ENCODE assay signal across 14 cellular contexts in the genomic region with DNA sequence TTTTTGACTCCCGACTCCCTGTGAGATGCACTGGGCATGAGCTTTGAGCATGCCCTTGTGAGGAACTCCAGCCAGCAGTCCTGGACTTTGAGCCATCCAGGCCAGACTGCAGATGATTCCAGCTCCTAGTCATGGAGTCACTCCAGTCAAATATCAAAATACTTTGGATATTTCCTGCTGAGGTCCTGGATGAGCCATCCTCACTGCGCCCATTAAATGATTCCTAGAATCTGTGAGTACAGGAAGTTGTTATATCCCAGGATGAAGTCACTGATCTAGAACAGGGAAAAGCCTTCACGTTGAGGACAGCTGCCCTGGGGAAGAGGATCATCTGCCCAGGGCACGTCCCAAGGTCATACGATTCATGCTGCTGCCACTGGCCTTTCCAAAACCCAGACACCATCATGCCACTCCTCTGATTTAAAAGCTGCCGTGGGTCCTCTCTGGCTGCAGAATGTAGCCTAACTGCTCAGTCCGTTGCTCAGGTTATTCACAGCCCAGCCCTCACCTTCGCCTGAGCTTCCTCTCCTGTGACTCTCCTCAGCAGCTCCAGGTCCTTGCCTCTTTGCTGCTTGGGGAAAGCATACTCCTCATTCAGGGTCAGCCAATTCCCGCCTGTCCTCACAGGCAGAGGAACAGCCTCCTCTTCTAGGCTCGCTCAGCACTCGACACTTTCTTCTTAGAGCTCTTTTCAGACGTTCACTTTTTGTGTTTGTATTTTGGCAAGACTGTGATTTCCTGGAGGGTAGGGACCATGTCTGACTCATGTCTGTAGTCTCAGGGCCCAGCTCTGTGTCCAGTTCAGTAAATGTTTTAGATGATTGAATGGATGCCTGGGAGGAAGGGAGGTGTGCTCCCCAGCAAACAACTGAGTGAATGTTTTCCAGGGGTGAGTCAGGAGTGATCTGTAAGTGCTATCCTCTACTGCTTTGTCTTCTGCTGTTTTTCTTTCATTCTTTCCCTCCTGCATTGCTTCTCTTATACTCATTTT.
A peak's percentile ranks its signal among the peaks of the same experiment; 100 is the strongest.
DNase-seq lines count a peak whose midpoint lies in the region; ATAC-seq, FAIRE-seq and TF ChIP-seq lines count a peak whose summit lies in the region.
"Had no signal": no experiment of that assay in that cellular context is flagged by ENCODE, and none has a peak within 500 bp of the region (broad histone marks: within the 10 kb centered on the region; RNA-seq: fewer than 3 reads in every experiment).

No MANE protein-coding gene starts in this region.

- no peaks in the 10 kb centered on the region for H3K9me3 Mint-ChIP-seq in activated T-helper 17 cell treated with anti-CD3 and anti-CD28 coated beads, Interleukin-2, amount 50 U/mL, for 72 hours
- H3K9me3 Mint-ChIP-seq: stimulated activated naive CD8-positive, alpha-beta T cell treated with anti-CD3 and anti-CD28 coated beads, Interleukin-15, amount 100 ng/mL, for 72 hours had no signal

- no peak overlapping the region for H3K27ac Mint-ChIP-seq in activated T-helper 17 cell treated with anti-CD3 and anti-CD28 coated beads, Interleukin-2, amount 50 U/mL, for 72 hours

- CTCF ChIA-PET in A549 (lab: Yijun Ruan, JAX) (interaction anchor here (0.8 to 1.3 kb wide), 5 partner anchors 11 to 79 kb away, joined by 3 to 4 read pairs (median 3); no protein-coding TSS in a partner anchor), A673 (lab: Charles Lee) (no interaction called here)

- H3K27ac ChIP-seq in A549 (peak overlapping the region; percentile 58 to 81), right lobe of liver (no peak overlapping the region), A673 (ENCODE audit: low read depth, low read length, poor library complexity, severe bottlenecking) (no peak overlapping the region)

- H3K4me1 ChIP-seq in A549 (peaks cover 30% of the 10 kb centered on the region), right lobe of liver (no peaks in the 10 kb centered on the region), A673 (ENCODE audit: insufficient read depth, low read length, poor library complexity, severe bottlenecking) (no peaks in the 10 kb centered on the region)

- H3K4me3 ChIP-seq in A549 (no peak overlapping the region), cardiac fibroblast (replicated peaks in 1 of 2; ENCODE audit: low read depth in 2 of 2, low read length in 2 of 2) (no peak overlapping the region), right lobe of liver (no peak overlapping the region), A673 (ENCODE audit: low read depth, low read length, poor library complexity, severe bottlenecking) (no peak overlapping the region)

- TF ChIP-seq CTCF in A549 (IDR thresholded peaks at IDR 0.05) (no peak), cardiac fibroblast (IDR thresholded peaks at IDR 0.05; ENCODE audit: low read depth, low read length) (no peak), right lobe of liver (IDR thresholded peaks at IDR 0.05) (no peak), A673 (conservative IDR thresholded peaks at IDR 0.05; ENCODE audit: low read depth, low read length) (no peak)

- 28% methylated on average over 12 of the region's 12 CpGs for WGBS in A549 (ENCODE audit: missing lambda C conversion rate)
- 43% methylated on average over 7 of the region's 12 CpGs for WGBS in right lobe of liver (ENCODE audit: insufficient coverage, low coverage, low lambda C conversion rate, missing lambda C conversion rate)

- no peak for TF ChIP-seq EP300 in A549 (IDR thresholded peaks at IDR 0.05)

- H3K27me3 Mint-ChIP-seq in activated T-helper 17 cell treated with anti-CD3 and anti-CD28 coated beads, Interleukin-2, amount 50 U/mL, for 72 hours = peaks cover 17% of the 10 kb centered on the region
- H3K27me3 Mint-ChIP-seq: stimulated activated naive CD8-positive, alpha-beta T cell treated with anti-CD3 and anti-CD28 coated beads, Interleukin-15, amount 100 ng/mL, for 72 hours had no signal

- POLR2A ChIA-PET in A549 (lab: Yijun Ruan, JAX) (no interaction called here), A673 (lab: Charles Lee; ENCODE audit: low non-redundant PET) (interaction anchor here (0.6 kb wide), 1 partner anchor 59 kb away, joined by 4 read pairs; no protein-coding TSS in a partner anchor)

- ATAC-seq in A549 = peak; percentile 79 to 88
- ATAC-seq in right lobe of liver = peak; percentile 64 to 84 (median 78)
- no peak for ATAC-seq in HG03439 (IDR thresholded peaks at IDR 0.05; ENCODE audit: unreplicated experiment)
- ATAC-seq in activated T-helper 17 cell treated with anti-CD3 and anti-CD28 coated beads, Interleukin-2, amount 50 U/mL, for 72 hours (replicated peaks) = no peak
- ATAC-seq: stimulated activated naive CD8-positive, alpha-beta T cell treated with anti-CD3 and anti-CD28 coated beads, Interleukin-15, amount 100 ng/mL, for 72 hours had no signal

- H3K36me3 ChIP-seq in right lobe of liver (no peaks in the 10 kb centered on the region), A673 (ENCODE audit: insufficient read depth, low read length, poor library complexity, severe bottlenecking) (no peaks in the 10 kb centered on the region)

- no peak overlapping the region for H3K4me3 Mint-ChIP-seq in activated T-helper 17 cell treated with anti-CD3 and anti-CD28 coated beads, Interleukin-2, amount 50 U/mL, for 72 hours
- H3K4me3 Mint-ChIP-seq: stimulated activated naive CD8-positive, alpha-beta T cell treated with anti-CD3 and anti-CD28 coated beads, Interleukin-15, amount 100 ng/mL, for 72 hours had no signal

- no peaks in the 10 kb centered on the region for H3K36me3 Mint-ChIP-seq in activated T-helper 17 cell treated with anti-CD3 and anti-CD28 coated beads, Interleukin-2, amount 50 U/mL, for 72 hours (ENCODE audit: low read depth)

- FAIRE-seq in A549 (lab: Jason Lieb, UNC) = no peak
- FAIRE-seq: kidney had no signal

- no TSS peak for BruUV-seq in A673 (replicated peaks; lab: Mats Ljungman, UMichigan)

- H3K4me1 Mint-ChIP-seq in activated T-helper 17 cell treated with anti-CD3 and anti-CD28 coated beads, Interleukin-2, amount 50 U/mL, for 72 hours = no peaks in the 10 kb centered on the region
- H3K4me1 Mint-ChIP-seq: stimulated activated naive CD8-positive, alpha-beta T cell treated with anti-CD3 and anti-CD28 coated beads, Interleukin-15, amount 100 ng/mL, for 72 hours had no signal

- DNase-seq in A549 (ENCODE audit: low read depth in 1 of 2, low spot score in 1 of 2) = peak; percentile 10 to 61
- DNase-seq in HT1080 (ENCODE audit: low read depth) = peak; percentile 92
- DNase-seq in cardiac fibroblast (ENCODE audit: low read depth in 2 of 2) = peak; percentile 6 to 34
- DNase-seq in right lobe of liver = peak in 2 of 3 donors; percentile 30 to 62
- DNase-seq in SKM-1 treated with dmso at 0.1 percent for 144 hours (lab: John Stamatoyannopoulos, UW; ENCODE audit: unreplicated experiment) = no peak
- DNase-seq in A673 (ENCODE audit: low spot score) = no peak
- DNase-seq: activated CD8-positive, alpha-beta memory T cell treated with anti-CD3 and anti-CD28 coated beads, Interleukin-2, amount 50 U/mL, for 4 hours; GF-D8; kidney; nucleus accumbens; OCI-M1; stimulated activated naive CD8-positive, alpha-beta T cell treated with anti-CD3 and anti-CD28 coated beads, Interleukin-15, amount 100 ng/mL, for 72 hours had no signal

- intact Hi-C loops in right lobe of liver (cut with DNase I) = no loop called here
- intact Hi-C loops in A673 (cut with micrococcal nuclease; ENCODE audit: unreplicated experiment) = no loop called here

- no peak for TF ChIP-seq RAD21 in A549 (conservative IDR thresholded peaks at IDR 0.05 in 1 of 2, IDR thresholded peaks at IDR 0.05 in 1 of 2)

- H3K27me3 ChIP-seq in right lobe of liver (no peaks in the 10 kb centered on the region), A673 (replicated peaks; ENCODE audit: insufficient read depth, low read depth, low read length, poor library complexity) (peaks cover 21% of the 10 kb centered on the region)

- TF ChIP-seq POLR2A in A549 (IDR thresholded peaks at IDR 0.05; ENCODE audit: low read length) = no peak
- no peak for TF ChIP-seq POLR2A in right lobe of liver (IDR thresholded peaks at IDR 0.05)

- H3K9me3 ChIP-seq in A549 (no peaks in the 10 kb centered on the region), right lobe of liver (no peaks in the 10 kb centered on the region), A673 (ENCODE audit: low read depth, low read length, poor library complexity, severe bottlenecking) (no peaks in the 10 kb centered on the region)

- peak overlapping the region; percentile 79 for H3K4me2 ChIP-seq in A549

TF ChIP-seq in A549, 52 proteins besides CTCF, POLR2A, EP300 and RAD21:
- TF ChIP-seq, protein P1, sequence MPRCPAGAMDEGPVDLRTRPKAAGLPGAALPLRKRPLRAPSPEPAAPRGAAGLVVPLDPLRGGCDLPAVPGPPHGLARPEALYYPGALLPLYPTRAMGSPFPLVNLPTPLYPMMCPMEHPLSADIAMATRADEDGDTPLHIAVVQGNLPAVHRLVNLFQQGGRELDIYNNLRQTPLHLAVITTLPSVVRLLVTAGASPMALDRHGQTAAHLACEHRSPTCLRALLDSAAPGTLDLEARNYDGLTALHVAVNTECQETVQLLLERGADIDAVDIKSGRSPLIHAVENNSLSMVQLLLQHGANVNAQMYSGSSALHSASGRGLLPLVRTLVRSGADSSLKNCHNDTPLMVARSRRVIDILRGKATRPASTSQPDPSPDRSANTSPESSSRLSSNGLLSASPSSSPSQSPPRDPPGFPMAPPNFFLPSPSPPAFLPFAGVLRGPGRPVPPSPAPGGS (IDR thresholded peaks at IDR 0.05) = no peak
- TF ChIP-seq FOSL2 (IDR thresholded peaks at IDR 0.05) = no peak
- peak; percentile 23; the same call in 1 of the 2 replicates for TF ChIP-seq FOSL2 (CRISPR knock-in tag; IDR thresholded peaks at IDR 0.05)
TF ChIP-seq in A549: peak in this region for 1.

Comparison
In these comparisons a context has a peak if more than half of its experiments do, and no peak if none do; other contexts are left out.
1. ATAC-seq: peak in A549 (2 of 2) and right lobe of liver (4 of 4); none in HG03439 (single experiment) and activated T-helper 17 cell treated with anti-CD3 and anti-CD28 coated beads, Interleukin-2, amount 50 U/mL, for 72 hours (single experiment).
2. DNase-seq: peak in A549 (2 of 2), HT1080 (single experiment), cardiac fibroblast (2 of 2) and right lobe of liver (2 of 3); none in SKM-1 treated with dmso at 0.1 percent for 144 hours (single experiment) and A673 (single experiment).
3. H3K27ac ChIP-seq: peak in A549 (2 of 2); none in right lobe of liver (0 of 3) and A673 (single experiment).